Comparison of ENCODE assay signal across 18 cellular contexts in the genomic region with DNA sequence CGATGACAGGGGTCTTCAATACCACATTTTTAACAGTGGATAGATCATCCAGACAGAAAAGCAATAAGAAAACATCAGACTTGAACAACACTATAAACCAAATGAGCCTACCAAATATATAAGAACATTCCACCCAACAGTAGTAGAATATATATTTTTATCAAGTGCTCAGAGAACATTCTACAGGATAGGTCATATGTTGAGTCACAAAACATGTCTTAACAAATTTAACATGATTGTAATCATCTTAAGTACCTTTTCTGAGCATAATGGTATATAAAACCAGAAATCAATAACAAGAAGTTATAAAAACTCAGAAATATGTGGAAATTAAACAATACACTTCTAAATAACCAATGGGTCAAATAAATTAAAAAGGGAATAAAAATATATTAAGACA.
DNase-seq lines count a peak whose midpoint lies in the region; ATAC-seq, FAIRE-seq and TF ChIP-seq lines count a peak whose summit lies in the region.
"Had no signal": no experiment of that assay in that cellular context is flagged by ENCODE, and none has a peak within 500 bp of the region (broad histone marks: within the 10 kb centered on the region; RNA-seq: fewer than 3 reads in every experiment).

No MANE protein-coding gene starts in this region.

- no peaks in the 10 kb centered on the region for H3K36me3 ChIP-seq in RWPE2 (ENCODE audit: low read depth)
- H3K36me3 ChIP-seq: BLaER1, HAP-1 had no signal

- no peaks in the 10 kb centered on the region for H3K27me3 ChIP-seq in RWPE2 (ENCODE audit: insufficient read depth, poor library complexity, severe bottlenecking)
- H3K27me3 ChIP-seq: BLaER1 had no signal

- ATAC-seq in RWPE2 (ENCODE audit: low read depth) (peak; percentile 55; the same call in 1 of the 3 replicates), GM18519 (IDR thresholded peaks at IDR 0.05; ENCODE audit: low FRiP score, unreplicated experiment) (no peak), GM21526 (IDR thresholded peaks at IDR 0.05; ENCODE audit: low FRiP score, unreplicated experiment) (no peak)
- ATAC-seq: CD8-positive, alpha-beta T cell had no signal

- DNase-seq in RCC 7860 (ENCODE audit: low spot score) (no peak), RWPE2 (ENCODE audit: low spot score) (no peak), epithelial cell of esophagus (ENCODE audit: low read depth) (peak; percentile 58), NCI-H1417 (lab: John Stamatoyannopoulos, UW) (no peak)
- DNase-seq: Caco-2; CD4-positive, CD25-positive, alpha-beta regulatory T cell; CD8-positive, alpha-beta T cell; DMS153; DND-41; GOT3; HFFc6 had no signal

- TF ChIP-seq CTCF in RWPE2 (IDR thresholded peaks at IDR 0.05; ENCODE audit: poor library complexity, severe bottlenecking): no peak
- TF ChIP-seq CTCF in epithelial cell of esophagus (IDR thresholded peaks at IDR 0.05; ENCODE audit: insufficient read depth, low read depth, low read length, missing control alignments): no peak

- H3K4me3 ChIP-seq in RWPE2 (ENCODE audit: severe bottlenecking): no peak overlapping the region
- no peak overlapping the region for H3K4me3 ChIP-seq in epithelial cell of esophagus (ENCODE audit: low read length)
- H3K4me3 ChIP-seq: BLaER1, HAP-1 had no signal

- H3K9me3 ChIP-seq in RWPE2 (ENCODE audit: severe bottlenecking): no peaks in the 10 kb centered on the region
- H3K9me3 ChIP-seq: BLaER1, Caco-2, HAP-1 had no signal

- no peak overlapping the region for H3K27ac ChIP-seq in RWPE2 (ENCODE audit: poor library complexity, severe bottlenecking)
- H3K27ac ChIP-seq: BLaER1, C4-2B had no signal

- peak; percentile 4 for FAIRE-seq in RCC 7860 (lab: Jason Lieb, UNC)
- FAIRE-seq: GM12892, H54 had no signal

- peaks cover 10% of the 10 kb centered on the region for H3K4me1 ChIP-seq in RWPE2 (ENCODE audit: insufficient read depth, poor library complexity, severe bottlenecking)
- H3K4me1 ChIP-seq: BLaER1, Caco-2, HAP-1 had no signal
